ENCODE assay signal across 36 cellular contexts in the genomic region with DNA sequence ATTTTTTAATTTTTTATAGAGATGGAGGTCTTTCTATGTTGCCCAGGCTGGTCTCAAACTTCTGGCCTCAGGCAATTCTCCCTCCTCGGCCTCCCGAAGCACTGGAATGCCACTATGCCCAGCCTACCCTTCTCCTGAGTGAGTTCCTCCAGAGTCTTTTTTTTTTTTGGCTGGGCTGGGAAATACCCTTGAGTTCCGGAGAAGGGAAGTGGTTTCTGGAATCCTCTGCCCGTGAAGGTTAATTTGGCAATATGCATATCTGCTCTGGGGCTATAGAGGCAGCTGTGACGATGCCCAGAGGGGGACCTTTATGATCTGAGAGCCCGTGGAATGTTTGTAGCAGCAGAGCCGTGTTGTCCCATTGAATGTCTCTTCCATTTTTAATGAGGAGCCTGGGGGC.
"Had no signal": no experiment of that assay in that cellular context is flagged by ENCODE, and none has a peak within 500 bp of the region (broad histone marks: within the 10 kb centered on the region; RNA-seq: fewer than 3 reads in every experiment).

No MANE protein-coding gene starts in this region.

- H3K27me3 Mint-ChIP-seq: activated B cell treated with CpG ODN at 0.5 μM for 24 hours; activated CD4-positive, alpha-beta memory T cell treated with anti-CD3 and anti-CD28 coated beads for 36 hours; activated CD4-positive, alpha-beta T cell treated with anti-CD3 and anti-CD28 coated beads, Interleukin-2, amount 10 ng/mL, durations not matched to agents 24 days and 14 days; activated CD8-positive, alpha-beta T cell treated with anti-CD3 and anti-CD28 coated beads for 36 hours; activated naive CD8-positive, alpha-beta T cell treated with anti-CD3 and anti-CD28 coated beads for 36 hours; activated T-helper 17 cell treated with anti-CD3 and anti-CD28 coated beads, Interleukin-2, amount 50 U/mL, for 72 hours; central memory CD8-positive, alpha-beta T cell had no signal

- H3K27ac Mint-ChIP-seq: activated B cell treated with CpG ODN at 0.5 μM for 24 hours; activated CD4-positive, alpha-beta memory T cell treated with anti-CD3 and anti-CD28 coated beads for 36 hours; activated CD4-positive, alpha-beta T cell treated with anti-CD3 and anti-CD28 coated beads, Interleukin-2, amount 10 ng/mL, durations not matched to agents 24 days and 14 days; activated CD8-positive, alpha-beta T cell treated with anti-CD3 and anti-CD28 coated beads for 36 hours; activated naive CD4-positive, alpha-beta T cell treated with anti-CD3 and anti-CD28 coated beads for 36 hours; activated naive CD4-positive, alpha-beta T cell treated with anti-CD3 and anti-CD28 coated beads, Interleukin-2, amount 50 U/mL, for 72 hours; activated naive CD8-positive, alpha-beta T cell treated with anti-CD3 and anti-CD28 coated beads for 36 hours; activated T-cell treated with anti-CD3 and anti-CD28 coated beads, Interleukin-2, amount 50 U/mL, for 72 hours; activated T-helper 1 cell treated with anti-CD3 and anti-CD28 coated beads, Interleukin-12 subunit alpha, Interleukin-12 subunit beta, Interleukin-2, Interleukin-4 antibody, amounts not matched to agents 30 ng/mL and 10 ng/mL and 1 ng/mL, durations not matched to agents 14 hours and 24 hours and 36 hours; activated T-helper 17 cell treated with anti-CD3 and anti-CD28 coated beads, Interleukin-2, amount 50 U/mL, for 72 hours; T-helper 1 cell treated with Interleukin-12 subunit alpha and Interleukin-12 subunit beta and Interleukin-4 antibody, amounts not matched to agents 30 μg/mL and 1 μg/mL, for 36 hours; T-helper 2 cell treated with Interferon-gamma antibody and Interleukin-4, amounts not matched to agents 5 μg/mL and 100 μg/mL, for 36 hours had no signal

- H3K4me3 Mint-ChIP-seq: activated B cell treated with CpG ODN at 0.5 μM for 24 hours; activated CD4-positive, alpha-beta memory T cell treated with anti-CD3 and anti-CD28 coated beads for 36 hours; activated CD4-positive, alpha-beta T cell treated with anti-CD3 and anti-CD28 coated beads, Interleukin-2, amount 10 ng/mL, durations not matched to agents 24 days and 14 days; activated CD8-positive, alpha-beta T cell treated with anti-CD3 and anti-CD28 coated beads for 36 hours; activated naive CD4-positive, alpha-beta T cell treated with anti-CD3 and anti-CD28 coated beads for 36 hours; activated naive CD8-positive, alpha-beta T cell treated with anti-CD3 and anti-CD28 coated beads for 36 hours; activated T-cell treated with anti-CD3 and anti-CD28 coated beads, Interleukin-2, amount 50 U/mL, for 4 hours; activated T-cell treated with anti-CD3 and anti-CD28 coated beads, Interleukin-2, amount 50 U/mL, for 72 hours; activated T-helper 1 cell treated with anti-CD3 and anti-CD28 coated beads, Interleukin-12 subunit alpha, Interleukin-12 subunit beta, Interleukin-2, Interleukin-4 antibody, amounts not matched to agents 30 ng/mL and 10 ng/mL and 1 ng/mL, durations not matched to agents 14 hours and 24 hours and 36 hours; activated T-helper 17 cell treated with anti-CD3 and anti-CD28 coated beads, Interleukin-2, amount 50 U/mL, for 72 hours; central memory CD8-positive, alpha-beta T cell; T-helper 1 cell treated with Interleukin-12 subunit alpha and Interleukin-12 subunit beta and Interleukin-4 antibody, amounts not matched to agents 30 μg/mL and 1 μg/mL, for 36 hours; T-helper 2 cell treated with Interferon-gamma antibody and Interleukin-4, amounts not matched to agents 5 μg/mL and 100 μg/mL, for 36 hours had no signal

- H3K27me3 ChIP-seq: adrenal gland, body of pancreas, brain microvascular endothelial cell, breast epithelium had no signal

- H3K4me3 ChIP-seq: adrenal gland, body of pancreas, breast epithelium had no signal

- H3K36me3 Mint-ChIP-seq: activated CD4-positive, alpha-beta memory T cell treated with anti-CD3 and anti-CD28 coated beads for 36 hours; activated naive CD4-positive, alpha-beta T cell treated with anti-CD3 and anti-CD28 coated beads, Interleukin-2, amount 50 U/mL, for 72 hours; activated naive CD8-positive, alpha-beta T cell treated with anti-CD3 and anti-CD28 coated beads for 36 hours had no signal

- H3K4me1 ChIP-seq: adrenal gland, body of pancreas, breast epithelium had no signal

- ATAC-seq: activated CD8-positive, alpha-beta T cell treated with anti-CD3 and anti-CD28 coated beads for 36 hours; activated naive CD4-positive, alpha-beta T cell treated with anti-CD3 and anti-CD28 coated beads, Interleukin-2, amount 50 U/mL, for 72 hours; activated T-cell treated with anti-CD3 and anti-CD28 coated beads, Interleukin-2, amount 50 U/mL, for 4 hours; activated T-cell treated with anti-CD3 and anti-CD28 coated beads, Interleukin-2, amount 50 U/mL, for 72 hours; activated T-helper 17 cell treated with anti-CD3 and anti-CD28 coated beads, Interleukin-2, amount 50 U/mL, for 72 hours; body of pancreas had no signal

- H3K4me1 Mint-ChIP-seq: activated B cell treated with CpG ODN at 0.5 μM for 24 hours; activated CD4-positive, alpha-beta T cell treated with anti-CD3 and anti-CD28 coated beads, Interleukin-2, amount 10 ng/mL, durations not matched to agents 24 days and 14 days; activated naive CD8-positive, alpha-beta T cell treated with anti-CD3 and anti-CD28 coated beads for 36 hours; activated T-helper 17 cell treated with anti-CD3 and anti-CD28 coated beads, Interleukin-2, amount 50 U/mL, for 72 hours; central memory CD8-positive, alpha-beta T cell had no signal

- DNase-seq: activated B cell treated with CpG ODN at 0.5 μM for 24 hours; activated CD4-positive, alpha-beta memory T cell treated with anti-CD3 and anti-CD28 coated beads for 36 hours; activated CD4-positive, alpha-beta T cell treated with anti-CD3 and anti-CD28 coated beads for 4 hours; activated CD4-positive, alpha-beta T cell treated with anti-CD3 and anti-CD28 coated beads, Interleukin-2, amount 10 ng/mL, durations not matched to agents 24 days and 14 days; activated CD4-positive, alpha-beta T cell treated with anti-CD3 and anti-CD28 coated beads, Interleukin-2, amount 50 U/mL, for 1 hour; activated CD4-positive, alpha-beta T cell treated with anti-CD3 and anti-CD28 coated beads, Interleukin-2, amount 50 U/mL, for 4 hours; activated CD4-positive, CD25-positive, alpha-beta regulatory T cell treated with anti-CD3 and anti-CD28 coated beads, Interleukin-2, amount 50 U/mL, for 72 hours; activated CD8-positive, alpha-beta memory T cell treated with anti-CD3 and anti-CD28 coated beads, Interleukin-2, amount 50 U/mL, for 4 hours; activated CD8-positive, alpha-beta T cell treated with anti-CD3 and anti-CD28 coated beads for 36 hours; activated effector memory CD4-positive, alpha-beta T cell treated with anti-CD3 and anti-CD28 coated beads, Interleukin-2, amount 50 U/mL, for 16 hours; activated gamma-delta T cell treated with Interleukin-2 at 50 U/mL for 16 hours; activated naive CD4-positive, alpha-beta T cell; activated naive CD4-positive, alpha-beta T cell treated with anti-CD3 and anti-CD28 coated beads for 36 hours; activated naive CD4-positive, alpha-beta T cell treated with anti-CD3 and anti-CD28 coated beads, Interleukin-2, amount 50 U/mL, for 16 hours; activated naive CD8-positive, alpha-beta T cell treated with anti-CD3 and anti-CD28 coated beads for 36 hours; activated T-cell treated with anti-CD3 and anti-CD28 coated beads for 4 hours; activated T-cell treated with anti-CD3 and anti-CD28 coated beads, Interleukin-2, amount 50 U/mL, for 1 hour; activated T-cell treated with anti-CD3 and anti-CD28 coated beads, Interleukin-2, amount 50 U/mL, for 4 hours; activated T-cell treated with anti-CD3 and anti-CD28 coated beads, Interleukin-2, amount 50 U/mL, for 72 hours; adrenal gland; amniotic stem cell; aorta; body of pancreas; brain microvascular endothelial cell; cerebellar nuclear complex; T-helper 1 cell; T-helper 2 cell; T-helper 9 cell had no signal

- H3K36me3 ChIP-seq: adrenal gland, brain microvascular endothelial cell, breast epithelium had no signal

- H3K9me3 Mint-ChIP-seq: activated B cell treated with CpG ODN at 0.5 μM for 24 hours; activated naive CD8-positive, alpha-beta T cell treated with anti-CD3 and anti-CD28 coated beads for 36 hours had no signal

- H3K27ac ChIP-seq: adrenal gland, body of pancreas, brain microvascular endothelial cell, breast epithelium, VCaP had no signal

- H3K9me3 ChIP-seq: adrenal gland, body of pancreas, breast epithelium had no signal
